Comparison of ENCODE assay signal across 8 cellular contexts in the genomic region with DNA sequence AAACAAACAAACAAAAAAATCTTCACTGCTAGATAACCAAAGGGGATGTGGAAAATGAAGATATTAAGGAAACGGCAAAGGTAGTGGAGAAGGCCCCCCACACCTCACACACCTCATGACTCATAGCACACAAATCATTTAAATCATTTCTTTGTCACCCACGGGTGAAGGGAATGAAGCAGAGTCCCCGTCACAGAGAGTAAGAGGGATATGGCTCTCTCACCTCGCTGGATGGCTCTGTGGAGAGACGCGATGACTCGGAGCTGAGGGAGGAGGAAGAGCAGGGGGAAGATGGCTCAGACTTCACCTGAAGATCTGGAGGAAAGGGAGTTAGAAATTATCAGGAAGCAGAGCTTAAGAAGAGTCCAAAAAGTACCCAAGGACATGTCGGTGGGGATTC. TPM values are rescaled to one million over a fixed set of nuclear protein-coding genes. Genes with fewer than 3 reads are reported as not detected.
A peak's percentile ranks its signal among the peaks of the same experiment; 100 is the strongest.
DNase-seq lines count a peak whose midpoint lies in the region; ATAC-seq and TF ChIP-seq lines count a peak whose summit lies in the region.

No MANE protein-coding gene starts in this region.

- intact Hi-C loops in natural killer cell (cut with micrococcal nuclease), result no loop called here
- intact Hi-C loops in sciatic nerve (cut with DNase I), result no loop called here

- ATAC-seq in natural killer cell (no peak), sciatic nerve (no peak), HG02938 (IDR thresholded peaks at IDR 0.05; ENCODE audit: unreplicated experiment) (no peak)

- no peak for DNase-seq in AG04449 (ENCODE audit: low read depth, low spot score)
- DNase-seq in coronary artery (ENCODE audit: low spot score), result no peak
- no peak for DNase-seq in natural killer cell
- no peak for DNase-seq in sciatic nerve (ENCODE audit: low spot score)
- no peak for DNase-seq in DMS 273 treated with DMSO at 0.1 percent for 48 hours (lab: John Stamatoyannopoulos, UW)
- no peak for DNase-seq in NOMO-1 treated with dmso at 0.1 percent for 144 hours (lab: John Stamatoyannopoulos, UW; ENCODE audit: unreplicated experiment)

- H3K4me1 Mint-ChIP-seq in IgD-negative memory B cell, result peaks cover 20 to 39% (median 24%) of the 10 kb centered on the region in 3 donors
- peaks cover 51 to 60% of the 10 kb centered on the region in 2 donors for H3K4me1 Mint-ChIP-seq in natural killer cell

- peak overlapping the region; percentile 76 to 100 (median 96) for H3K4me3 Mint-ChIP-seq in IgD-negative memory B cell
- H3K4me3 Mint-ChIP-seq in natural killer cell, result peak overlapping the region; percentile 94

- POLR2A ChIA-PET in AG04449 (lab: Yijun Ruan, JAX), result no interaction called here

- TF ChIP-seq CTCF in AG04449 (IDR thresholded peaks at IDR 0.05; ENCODE audit: insufficient read depth, low read length, missing control alignments) (no peak), coronary artery (IDR thresholded peaks at IDR 0.05) (no peak), natural killer cell (IDR thresholded peaks at IDR 0.05) (no peak)

- peaks cover 0 to 2% (median 0%) of the 10 kb centered on the region in 3 donors for H3K9me3 Mint-ChIP-seq in IgD-negative memory B cell
- no peaks in the 10 kb centered on the region for H3K9me3 Mint-ChIP-seq in natural killer cell

- no peaks in the 10 kb centered on the region for H3K27me3 Mint-ChIP-seq in IgD-negative memory B cell
- no peaks in the 10 kb centered on the region for H3K27me3 Mint-ChIP-seq in natural killer cell (ENCODE audit: low read depth in 2 of 2)

- H3K4me3 ChIP-seq in AG04449 (ENCODE audit: low read depth, low read length), result peak overlapping the region; percentile 97
- peak overlapping the region; percentile 98 for H3K4me3 ChIP-seq in coronary artery

- H3K27ac ChIP-seq in coronary artery, result no peak overlapping the region

- H3K27ac Mint-ChIP-seq in IgD-negative memory B cell (peak overlapping the region; percentile 39 to 98 (median 89)), natural killer cell (peak overlapping the region; percentile 93 to 98)

- CTCF ChIA-PET in AG04449 (lab: Yijun Ruan, JAX), result interaction anchor here (0.9 to 7.5 kb wide), 5 partner anchors 9 to 68 kb away, joined by 3 to 111 read pairs (median 14); a partner anchor contains a TSS

- H3K36me3 Mint-ChIP-seq in IgD-negative memory B cell, result peaks cover 6% of the 10 kb centered on the region
- peaks cover 7% of the 10 kb centered on the region for H3K36me3 Mint-ChIP-seq in natural killer cell

RNA-seq across cellular contexts. Expression of a gene that starts 1.2 kb away (rescaled TPM):
- 25.5 TPM for polyA plus RNA-seq in IgD-negative memory B cell
- total RNA-seq in natural killer cell (100 to 1,000 TPM; 157 to 187 (median 178) TPM), sciatic nerve (88.4 TPM)

RNA-seq across cellular contexts. Expression of a gene that starts 3.2 kb away (rescaled TPM):
- 4.1 TPM for polyA plus RNA-seq in IgD-negative memory B cell
- total RNA-seq in natural killer cell, result 1 to 10 TPM; 1.8 to 3.2 (median 2.4) TPM
- 2.8 TPM for total RNA-seq in sciatic nerve

RNA-seq across cellular contexts. Expression of a gene that starts 17.7 kb away (rescaled TPM):
- 0.21 TPM for polyA plus RNA-seq in IgD-negative memory B cell
- 10 to 100 TPM; 11.7 to 15.2 (median 13.5) TPM for total RNA-seq in natural killer cell
- total RNA-seq in sciatic nerve, result 423 TPM

RNA-seq across cellular contexts. Expression of a gene that starts 24.9 kb away (rescaled TPM):
- polyA plus RNA-seq in IgD-negative memory B cell, result not detected
- total RNA-seq in natural killer cell, result under 1 TPM; 0.38 to 0.63 (median 0.54) TPM
- total RNA-seq in sciatic nerve, result 6.1 TPM

RNA-seq across cellular contexts. Expression of a gene that starts 27.1 kb away (rescaled TPM):
- polyA plus RNA-seq in IgD-negative memory B cell, result 1.5 TPM
- total RNA-seq in natural killer cell, result 10 to 100 TPM; 16.3 to 28.3 (median 19.0) TPM
- 38.8 TPM for total RNA-seq in sciatic nerve

Comparison
In these comparisons a context has a peak if more than half of its experiments do, and no peak if none do; other contexts are left out.
1. RNA of a gene that starts 17.7 kb away (total RNA-seq): 423 TPM in sciatic nerve (single experiment); 11.7 to 15.2 TPM in natural killer cell; every median in the first group is over 10 times any median in the second.